ENCODE assay signal across 1 cellular context in genomic region chr9:36118706-36119105, GRCh38.
TF ChIP-seq lines count a peak whose summit lies in the region.

No MANE protein-coding gene starts in this region.

TF ChIP-seq in SK-N-SH treated with all-trans-retinoic acid at 6 μM for 48 hours, 23 proteins besides CTCF, POLR2A, EP300 and RAD21 (continued from another document):
- TF ChIP-seq ZNF70 (CRISPR knock-in tag; IDR thresholded peaks at IDR 0.05) = no peak
- TF ChIP-seq PATZ1 (CRISPR knock-in tag; IDR thresholded peaks at IDR 0.05; ENCODE audit: borderline replicate concordance) = no peak
- TF ChIP-seq GLIS3 (CRISPR knock-in tag; IDR thresholded peaks at IDR 0.05) = no peak
- no peak for TF ChIP-seq ZNF565 (CRISPR knock-in tag; conservative IDR thresholded peaks at IDR 0.05; ENCODE audit: low read depth)
- TF ChIP-seq ZFP30 (CRISPR knock-in tag; IDR thresholded peaks at IDR 0.05) = no peak
- TF ChIP-seq ESRRG (CRISPR knock-in tag; IDR thresholded peaks at IDR 0.05) = no peak
- TF ChIP-seq CSRNP3 (CRISPR knock-in tag; IDR thresholded peaks at IDR 0.05) = no peak
